1 cellular context compared by ENCODE assay signal in genomic region chr22:20943104-20943933, GRCh38.
TF ChIP-seq lines count a peak whose summit lies in the region.

No MANE protein-coding gene starts in this region.

TF ChIP-seq in K562, 482 proteins besides CTCF, POLR2A, EP300 and RAD21 (continued from another document and continues in another):
- TF ChIP-seq MNT (conservative IDR thresholded peaks at IDR 0.05) (no peak), HDAC6 (IDR thresholded peaks at IDR 0.05; ENCODE audit: low read depth, low read length) (no peak), HEY1 (CRISPR knock-in tag; IDR thresholded peaks at IDR 0.05; ENCODE audit: borderline replicate concordance) (no peak), RB1 (IDR thresholded peaks at IDR 0.05; ENCODE audit: low read depth) (no peak), BRCA1 (IDR thresholded peaks at IDR 0.05) (no peak), BRCA1 (CRISPR knock-in tag; IDR thresholded peaks at IDR 0.05) (peak; percentile 82; the same call in 1 of the 2 replicates), ZBTB5 (IDR thresholded peaks at IDR 0.05) (no peak), ZNF407 (IDR thresholded peaks at IDR 0.05; ENCODE audit: low read depth) (no peak), CHCHD3 (CRISPR knock-in tag; IDR thresholded peaks at IDR 0.05) (no peak), NFRKB (IDR thresholded peaks at IDR 0.05; ENCODE audit: low read depth) (no peak), GATAD2A (IDR thresholded peaks at IDR 0.05) (no peak), CLOCK (CRISPR knock-in tag; IDR thresholded peaks at IDR 0.05; ENCODE audit: borderline replicate concordance) (no peak), PHF21A (IDR thresholded peaks at IDR 0.05; ENCODE audit: borderline replicate concordance, low read depth) (no peak), IFI16 (CRISPR knock-in tag; IDR thresholded peaks at IDR 0.05) (no peak), TFE3 (CRISPR knock-in tag; IDR thresholded peaks at IDR 0.05) (no peak), SIX5 (IDR thresholded peaks at IDR 0.05; ENCODE audit: borderline replicate concordance in 1 of 2, insufficient read depth in 1 of 2, low read depth in 1 of 2, low read length in 2 of 2) (no peak), HNRNPL (IDR thresholded peaks at IDR 0.05; ENCODE audit: low read depth, low read length) (no peak), CEBPG (CRISPR knock-in tag; IDR thresholded peaks at IDR 0.05) (no peak), CEBPG (tag; conservative IDR thresholded peaks at IDR 0.05 in 1 of 2, IDR thresholded peaks at IDR 0.05 in 1 of 2) (no peak), OTX1 (CRISPR knock-in tag; IDR thresholded peaks at IDR 0.05) (no peak), MTA3 (IDR thresholded peaks at IDR 0.05; ENCODE audit: borderline replicate concordance) (no peak), DEAF1 (CRISPR knock-in tag; IDR thresholded peaks at IDR 0.05) (peak; percentile 12; the same call in 1 of the 2 replicates), TFAP4 (CRISPR knock-in tag; IDR thresholded peaks at IDR 0.05; ENCODE audit: borderline replicate concordance) (no peak), ZNF133 (CRISPR knock-in tag; IDR thresholded peaks at IDR 0.05) (no peak), RBM34 (IDR thresholded peaks at IDR 0.05; ENCODE audit: borderline replicate concordance, insufficient read depth, low read length) (no peak), JUND (IDR thresholded peaks at IDR 0.05; ENCODE audit: borderline replicate concordance, low read depth, low read length) (no peak), JUND (tag; IDR thresholded peaks at IDR 0.05; ENCODE audit: borderline replicate concordance, low read depth, low read length) (no peak), THAP12 (CRISPR knock-in tag; IDR thresholded peaks at IDR 0.05) (no peak), HBP1 (CRISPR knock-in tag; IDR thresholded peaks at IDR 0.05) (0 out of 2 replicates have a peak, but pooled peaks have one; percentile 27), ZSCAN29 (IDR thresholded peaks at IDR 0.05) (no peak), CBX3 (IDR thresholded peaks at IDR 0.05; ENCODE audit: borderline replicate concordance in 1 of 2, low read length in 2 of 2) (no peak), POLR3A (IDR thresholded peaks at IDR 0.05; ENCODE audit: borderline replicate concordance, extremely low read depth, insufficient read depth, insufficient read length) (no peak)
